In genomic region chr19:56951672-56952071, GRCh38 we compare ENCODE assay signal across 28 cellular contexts.
"Had no signal": no experiment of that assay in that cellular context is flagged by ENCODE, and none has a peak within 500 bp of the region (broad histone marks: within the 10 kb centered on the region; RNA-seq: fewer than 3 reads in every experiment).

No MANE protein-coding gene starts in this region.

- H3K9me3 ChIP-seq: esophagus muscularis mucosa, gastrocnemius medialis had no signal

- H3K4me3 ChIP-seq: colonic mucosa, coronary artery, dorsolateral prefrontal cortex, esophagus muscularis mucosa, esophagus squamous epithelium, gastrocnemius medialis, gastroesophageal sphincter, heart left ventricle, heart right ventricle, hepatocyte had no signal

- H3K4me1 Mint-ChIP-seq: endodermal cell had no signal

- H3K27ac Mint-ChIP-seq: dendritic cell treated with granulocyte-macrophage colony-stimulating factor and Interleukin-4, amounts not matched to agents 40 ng/mL and 50 ng/mL, for 4 days; endodermal cell had no signal

- ATAC-seq: esophagus mucosa, foreskin keratinocyte, gastrocnemius medialis, gastroesophageal sphincter, heart left ventricle, heart right ventricle had no signal

- H3K27me3 ChIP-seq: colonic mucosa, foreskin keratinocyte, gastrocnemius medialis, hepatocyte had no signal

- H3K4me2 ChIP-seq: hepatocyte had no signal

- H3K79me2 ChIP-seq: hepatocyte had no signal

- H3K4me3 Mint-ChIP-seq: dendritic cell treated with granulocyte-macrophage colony-stimulating factor and Interleukin-4, amounts not matched to agents 40 ng/mL and 50 ng/mL, for 4 days; endodermal cell had no signal

- H3K27ac ChIP-seq: colonic mucosa, coronary artery, dorsolateral prefrontal cortex, epithelial cell of prostate, esophagus muscularis mucosa, esophagus squamous epithelium, foreskin keratinocyte, gastrocnemius medialis, gastroesophageal sphincter, heart left ventricle, heart right ventricle, hepatocyte had no signal

- H3K4me1 ChIP-seq: colonic mucosa, esophagus muscularis mucosa, esophagus squamous epithelium, foreskin keratinocyte, gastrocnemius medialis, gastroesophageal sphincter, heart left ventricle, heart right ventricle had no signal

- H2AFZ ChIP-seq: hepatocyte had no signal

- DNase-seq: colonic mucosa; cortex of kidney; dermis blood vessel endothelial cell; dorsolateral prefrontal cortex; effector CD4-positive, alpha-beta T cell; effector CD8-positive, alpha-beta T cell; endodermal cell; erythroblast; esophagus squamous epithelium; foreskin fibroblast; foreskin keratinocyte; foreskin melanocyte; gastrocnemius medialis; glutamatergic neuron; head of caudate nucleus; heart left ventricle; heart right ventricle had no signal

- H3K27me3 Mint-ChIP-seq: dendritic cell treated with granulocyte-macrophage colony-stimulating factor and Interleukin-4, amounts not matched to agents 40 ng/mL and 50 ng/mL, for 4 days had no signal

- FAIRE-seq: colon, endometrium, endothelial cell of umbilical vein, frontal cortex had no signal

- H3K36me3 ChIP-seq: colonic mucosa, esophagus muscularis mucosa, esophagus squamous epithelium, gastrocnemius medialis, gastroesophageal sphincter, heart left ventricle, heart right ventricle had no signal
